1 cellular context compared by ENCODE assay signal in genomic region chr11:71268706-71269321, GRCh38.
TF ChIP-seq lines count a peak whose summit lies in the region.

No MANE protein-coding gene starts in this region.

TF ChIP-seq in HepG2, 621 proteins besides CTCF, POLR2A, EP300 and RAD21 (continued from another document and continues in another):
- TF ChIP-seq ZNF75D (CRISPR knock-in tag; IDR thresholded peaks at IDR 0.05; ENCODE audit: borderline replicate concordance) (no peak), ZNF577 (CRISPR knock-in tag; IDR thresholded peaks at IDR 0.05; ENCODE audit: borderline replicate concordance, low read depth) (no peak), ARID2 (CRISPR knock-in tag; IDR thresholded peaks at IDR 0.05; ENCODE audit: borderline replicate concordance) (no peak), HIVEP1 (CRISPR knock-in tag; IDR thresholded peaks at IDR 0.05) (no peak), RBM39 (IDR thresholded peaks at IDR 0.05; ENCODE audit: low read depth, low read length, poor library complexity, severe bottlenecking) (no peak), ZNF670 (CRISPR knock-in tag; IDR thresholded peaks at IDR 0.05; ENCODE audit: borderline replicate concordance) (no peak), ZNF317 (CRISPR knock-in tag; IDR thresholded peaks at IDR 0.05) (no peak), ZC3H13 (CRISPR knock-in tag; IDR thresholded peaks at IDR 0.05) (no peak), ZFP82 (CRISPR knock-in tag; IDR thresholded peaks at IDR 0.05; ENCODE audit: borderline replicate concordance) (no peak), NCOA5 (CRISPR knock-in tag; IDR thresholded peaks at IDR 0.05) (no peak), SYNCRIP (IDR thresholded peaks at IDR 0.05; ENCODE audit: insufficient read depth, low read depth, low read length) (no peak), BCLAF1 (IDR thresholded peaks at IDR 0.05) (no peak), ZBTB34 (CRISPR knock-in tag; IDR thresholded peaks at IDR 0.05) (no peak), THAP8 (CRISPR knock-in tag; IDR thresholded peaks at IDR 0.05; ENCODE audit: borderline replicate concordance) (no peak), HOXA5 (CRISPR knock-in tag; IDR thresholded peaks at IDR 0.05) (no peak), ZNF558 (CRISPR knock-in tag; IDR thresholded peaks at IDR 0.05; ENCODE audit: borderline replicate concordance) (no peak; the same call in 1 of the 2 replicates), CCAR2 (optimal IDR thresholded peaks at IDR 0.05; ENCODE audit: low read depth, low read length) (no peak), ZSCAN29 (CRISPR knock-in tag; conservative IDR thresholded peaks at IDR 0.05) (0 out of 2 replicates have a peak, but pooled peaks have one; percentile 37), ZSCAN25 (CRISPR knock-in tag; IDR thresholded peaks at IDR 0.05) (0 out of 2 replicates have a peak, but pooled peaks have one; percentile 13), FOXM1 (CRISPR knock-in tag; IDR thresholded peaks at IDR 0.05) (no peak), SCMH1 (CRISPR knock-in tag; IDR thresholded peaks at IDR 0.05; ENCODE audit: borderline replicate concordance) (no peak), ATAD3A (CRISPR knock-in tag; IDR thresholded peaks at IDR 0.05) (no peak), SNAPC2 (CRISPR knock-in tag; IDR thresholded peaks at IDR 0.05) (no peak), HIC2 (CRISPR knock-in tag; IDR thresholded peaks at IDR 0.05; ENCODE audit: low read depth) (0 out of 2 replicates have a peak, but pooled peaks have one; percentile 5), HMGXB4 (CRISPR knock-in tag; IDR thresholded peaks at IDR 0.05; ENCODE audit: borderline replicate concordance in 1 of 2, low read depth in 1 of 2) (peak in 1 of 2 experiments; percentile 59; a peak in 1 of 4 replicates), HOXA7 (CRISPR knock-in tag; IDR thresholded peaks at IDR 0.05) (no peak), ZNF12 (CRISPR knock-in tag; IDR thresholded peaks at IDR 0.05) (no peak), SAFB2 (CRISPR knock-in tag; IDR thresholded peaks at IDR 0.05; ENCODE audit: borderline replicate concordance, low read depth) (no peak), AFF4 (CRISPR knock-in tag; IDR thresholded peaks at IDR 0.05) (no peak), ZNF569 (CRISPR knock-in tag; IDR thresholded peaks at IDR 0.05; ENCODE audit: borderline replicate concordance) (no peak), ASH2L (IDR thresholded peaks at IDR 0.05; ENCODE audit: insufficient read length, low read depth, low read length) (peak; percentile 28), AKAP8 (CRISPR knock-in tag; IDR thresholded peaks at IDR 0.05) (no peak)
- TF ChIP-seq, protein P1, sequence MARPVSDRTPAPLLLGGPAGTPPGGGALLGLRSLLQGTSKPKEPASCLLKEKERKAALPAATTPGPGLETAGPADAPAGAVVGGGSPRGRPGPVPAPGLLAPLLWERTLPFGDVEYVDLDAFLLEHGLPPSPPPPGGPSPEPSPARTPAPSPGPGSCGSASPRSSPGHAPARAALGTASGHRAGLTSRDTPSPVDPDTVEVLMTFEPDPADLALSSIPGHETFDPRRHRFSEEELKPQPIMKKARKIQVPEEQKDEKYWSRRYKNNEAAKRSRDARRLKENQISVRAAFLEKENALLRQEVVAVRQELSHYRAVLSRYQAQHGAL (CRISPR knock-in tag; IDR thresholded peaks at IDR 0.05; ENCODE audit: not compliant biosample characterization) = no peak
- TF ChIP-seq, protein P2, sequence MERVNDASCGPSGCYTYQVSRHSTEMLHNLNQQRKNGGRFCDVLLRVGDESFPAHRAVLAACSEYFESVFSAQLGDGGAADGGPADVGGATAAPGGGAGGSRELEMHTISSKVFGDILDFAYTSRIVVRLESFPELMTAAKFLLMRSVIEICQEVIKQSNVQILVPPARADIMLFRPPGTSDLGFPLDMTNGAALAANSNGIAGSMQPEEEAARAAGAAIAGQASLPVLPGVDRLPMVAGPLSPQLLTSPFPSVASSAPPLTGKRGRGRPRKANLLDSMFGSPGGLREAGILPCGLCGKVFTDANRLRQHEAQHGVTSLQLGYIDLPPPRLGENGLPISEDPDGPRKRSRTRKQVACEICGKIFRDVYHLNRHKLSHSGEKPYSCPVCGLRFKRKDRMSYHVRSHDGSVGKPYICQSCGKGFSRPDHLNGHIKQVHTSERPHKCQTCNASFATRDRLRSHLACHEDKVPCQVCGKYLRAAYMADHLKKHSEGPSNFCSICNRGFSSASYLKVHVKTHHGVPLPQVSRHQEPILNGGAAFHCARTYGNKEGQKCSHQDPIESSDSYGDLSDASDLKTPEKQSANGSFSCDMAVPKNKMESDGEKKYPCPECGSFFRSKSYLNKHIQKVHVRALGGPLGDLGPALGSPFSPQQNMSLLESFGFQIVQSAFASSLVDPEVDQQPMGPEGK (CRISPR knock-in tag; IDR thresholded peaks at IDR 0.05) = peak; percentile 76
- TF ChIP-seq, protein P3, sequence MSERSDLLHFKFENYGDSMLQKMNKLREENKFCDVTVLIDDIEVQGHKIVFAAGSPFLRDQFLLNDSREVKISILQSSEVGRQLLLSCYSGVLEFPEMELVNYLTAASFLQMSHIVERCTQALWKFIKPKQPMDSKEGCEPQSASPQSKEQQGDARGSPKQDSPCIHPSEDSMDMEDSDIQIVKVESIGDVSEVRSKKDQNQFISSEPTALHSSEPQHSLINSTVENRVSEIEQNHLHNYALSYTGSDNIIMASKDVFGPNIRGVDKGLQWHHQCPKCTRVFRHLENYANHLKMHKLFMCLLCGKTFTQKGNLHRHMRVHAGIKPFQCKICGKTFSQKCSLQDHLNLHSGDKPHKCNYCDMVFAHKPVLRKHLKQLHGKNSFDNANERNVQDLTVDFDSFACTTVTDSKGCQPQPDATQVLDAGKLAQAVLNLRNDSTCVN (CRISPR knock-in tag; IDR thresholded peaks at IDR 0.05; ENCODE audit: borderline replicate concordance) = no peak
- TF ChIP-seq, protein P4, sequence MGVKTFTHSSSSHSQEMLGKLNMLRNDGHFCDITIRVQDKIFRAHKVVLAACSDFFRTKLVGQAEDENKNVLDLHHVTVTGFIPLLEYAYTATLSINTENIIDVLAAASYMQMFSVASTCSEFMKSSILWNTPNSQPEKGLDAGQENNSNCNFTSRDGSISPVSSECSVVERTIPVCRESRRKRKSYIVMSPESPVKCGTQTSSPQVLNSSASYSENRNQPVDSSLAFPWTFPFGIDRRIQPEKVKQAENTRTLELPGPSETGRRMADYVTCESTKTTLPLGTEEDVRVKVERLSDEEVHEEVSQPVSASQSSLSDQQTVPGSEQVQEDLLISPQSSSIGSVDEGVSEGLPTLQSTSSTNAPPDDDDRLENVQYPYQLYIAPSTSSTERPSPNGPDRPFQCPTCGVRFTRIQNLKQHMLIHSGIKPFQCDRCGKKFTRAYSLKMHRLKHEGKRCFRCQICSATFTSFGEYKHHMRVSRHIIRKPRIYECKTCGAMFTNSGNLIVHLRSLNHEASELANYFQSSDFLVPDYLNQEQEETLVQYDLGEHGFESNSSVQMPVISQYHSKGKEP (CRISPR knock-in tag; IDR thresholded peaks at IDR 0.05) = no peak
- TF ChIP-seq, protein P5, sequence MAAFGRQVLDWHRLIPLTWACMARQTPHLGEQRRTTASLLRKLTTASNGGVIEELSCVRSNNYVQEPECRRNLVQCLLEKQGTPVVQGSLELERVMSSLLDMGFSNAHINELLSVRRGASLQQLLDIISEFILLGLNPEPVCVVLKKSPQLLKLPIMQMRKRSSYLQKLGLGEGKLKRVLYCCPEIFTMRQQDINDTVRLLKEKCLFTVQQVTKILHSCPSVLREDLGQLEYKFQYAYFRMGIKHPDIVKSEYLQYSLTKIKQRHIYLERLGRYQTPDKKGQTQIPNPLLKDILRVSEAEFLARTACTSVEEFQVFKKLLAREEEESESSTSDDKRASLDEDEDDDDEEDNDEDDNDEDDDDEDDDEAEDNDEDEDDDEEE (CRISPR knock-in tag; IDR thresholded peaks at IDR 0.05) = no peak
- TF ChIP-seq, protein P6, sequence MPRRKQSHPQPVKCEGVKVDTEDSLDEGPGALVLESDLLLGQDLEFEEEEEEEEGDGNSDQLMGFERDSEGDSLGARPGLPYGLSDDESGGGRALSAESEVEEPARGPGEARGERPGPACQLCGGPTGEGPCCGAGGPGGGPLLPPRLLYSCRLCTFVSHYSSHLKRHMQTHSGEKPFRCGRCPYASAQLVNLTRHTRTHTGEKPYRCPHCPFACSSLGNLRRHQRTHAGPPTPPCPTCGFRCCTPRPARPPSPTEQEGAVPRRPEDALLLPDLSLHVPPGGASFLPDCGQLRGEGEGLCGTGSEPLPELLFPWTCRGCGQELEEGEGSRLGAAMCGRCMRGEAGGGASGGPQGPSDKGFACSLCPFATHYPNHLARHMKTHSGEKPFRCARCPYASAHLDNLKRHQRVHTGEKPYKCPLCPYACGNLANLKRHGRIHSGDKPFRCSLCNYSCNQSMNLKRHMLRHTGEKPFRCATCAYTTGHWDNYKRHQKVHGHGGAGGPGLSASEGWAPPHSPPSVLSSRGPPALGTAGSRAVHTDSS (CRISPR knock-in tag; conservative IDR thresholded peaks at IDR 0.05) = no peak
